28 cellular contexts compared by ENCODE assay signal in genomic region chr3:160763073-160763472, GRCh38.
"Had no signal": no experiment of that assay in that cellular context is flagged by ENCODE, and none has a peak within 500 bp of the region (broad histone marks: within the 10 kb centered on the region; RNA-seq: fewer than 3 reads in every experiment).

No MANE protein-coding gene starts in this region.

- H3K27ac ChIP-seq: ascending aorta, cardiac muscle cell, colonic mucosa, VCaP had no signal

- H3K4me3 ChIP-seq: ascending aorta, cardiac muscle cell, colonic mucosa had no signal

- H3K4me1 ChIP-seq: colonic mucosa had no signal

- H3K9me3 ChIP-seq: ascending aorta, colonic mucosa had no signal

- DNase-seq: activated B cell treated with CpG ODN at 0.5 μM for 24 hours; activated CD4-positive, alpha-beta memory T cell treated with anti-CD3 and anti-CD28 coated beads, Interleukin-2, amount 10 ng/mL, durations not matched to agents 7 days and 5 days; activated CD4-positive, alpha-beta T cell treated with anti-CD3 and anti-CD28 coated beads for 4 hours; activated CD4-positive, alpha-beta T cell treated with anti-CD3 and anti-CD28 coated beads, Interleukin-2, amount 10 ng/mL, durations not matched to agents 24 days and 14 days; activated CD4-positive, alpha-beta T cell treated with anti-CD3 and anti-CD28 coated beads, Interleukin-2, amount 50 U/mL, for 48 hours; activated CD4-positive, CD25-positive, alpha-beta regulatory T cell treated with anti-CD3 and anti-CD28 coated beads, Interleukin-2, amount 50 U/mL, for 72 hours; activated CD8-positive, alpha-beta memory T cell treated with anti-CD3 and anti-CD28 coated beads for 24 hours; activated CD8-positive, alpha-beta memory T cell treated with anti-CD3 and anti-CD28 coated beads, Interleukin-2, amount 10 ng/mL, durations not matched to agents 7 days and 5 days; activated CD8-positive, alpha-beta memory T cell treated with anti-CD3 and anti-CD28 coated beads, Interleukin-2, amount 50 U/mL, for 48 hours; activated CD8-positive, alpha-beta T cell treated with anti-CD3 and anti-CD28 coated beads, Interleukin-2, amount 10 ng/mL, durations not matched to agents 7 days and 5 days; activated effector memory CD4-positive, alpha-beta T cell treated with Interleukin-2 at 50 U/mL for 16 hours; activated gamma-delta T cell; activated naive CD4-positive, alpha-beta T cell treated with anti-CD3 and anti-CD28 coated beads, Interleukin-2, amount 10 ng/mL, durations not matched to agents 7 days and 5 days; activated naive CD4-positive, alpha-beta T cell treated with Interleukin-2 at 50 U/mL for 16 hours; activated naive CD8-positive, alpha-beta T cell treated with anti-CD3 and anti-CD28 coated beads, Interleukin-2, amount 10 ng/mL, durations not matched to agents 7 days and 5 days; activated naive CD8-positive, alpha-beta T cell treated with anti-CD3 and anti-CD28 coated beads, Interleukin-2, amount 50 U/mL, for 24 hours; activated T-cell treated with anti-CD3 and anti-CD28 coated beads, Interleukin-2, amount 50 U/mL, for 24 hours; activated T-cell treated with anti-CD3 and anti-CD28 coated beads, Interleukin-2, amount 50 U/mL, for 48 hours; amygdala; anterior cingulate cortex; caudate nucleus; cerebellar nuclear complex; colonic mucosa; T-helper 2 cell; T-helper 9 cell had no signal

- H3K36me3 ChIP-seq: ascending aorta, cardiac muscle cell, colonic mucosa had no signal

- H3K27me3 ChIP-seq: ascending aorta, cardiac muscle cell, colonic mucosa had no signal

- ATAC-seq: activated CD8-positive, alpha-beta memory T cell treated with anti-CD3 and anti-CD28 coated beads, Interleukin-2, amount 10 ng/mL, durations not matched to agents 7 days and 5 days; activated CD8-positive, alpha-beta T cell treated with anti-CD3 and anti-CD28 coated beads, Interleukin-2, amount 10 ng/mL, durations not matched to agents 7 days and 5 days; activated naive CD8-positive, alpha-beta T cell treated with anti-CD3 and anti-CD28 coated beads, Interleukin-2, amount 50 U/mL, for 24 hours had no signal
